8 cellular contexts compared by ENCODE assay signal in genomic region chr22:32880906-32881596, GRCh38.
A peak's percentile ranks its signal among the peaks of the same experiment; 100 is the strongest.
DNase-seq lines count a peak whose midpoint lies in the region; ATAC-seq and TF ChIP-seq lines count a peak whose summit lies in the region.

No MANE protein-coding gene starts in this region.

- peaks cover 0 to 11% (median 0%) of the 10 kb centered on the region in 4 donors for H3K27me3 ChIP-seq in esophagus squamous epithelium

- TF ChIP-seq POLR2A in erythroblast (IDR thresholded peaks at IDR 0.05; ENCODE audit: low read length) = peak; percentile 73
- TF ChIP-seq POLR2A in esophagus squamous epithelium (IDR thresholded peaks at IDR 0.05) = no peak

- ATAC-seq in omental fat pad (ENCODE audit: low FRiP score) (peak; percentile 66), HG02763 (IDR thresholded peaks at IDR 0.05; ENCODE audit: unreplicated experiment) (no peak), HG02642 (IDR thresholded peaks at IDR 0.05; ENCODE audit: poor library complexity, unreplicated experiment) (no peak)

- no peaks in the 10 kb centered on the region for H3K36me3 ChIP-seq in esophagus squamous epithelium

- H3K4me1 ChIP-seq in esophagus squamous epithelium = peaks cover 0 to 19% (median 0%) of the 10 kb centered on the region in 3 donors

- H3K27ac ChIP-seq in esophagus squamous epithelium = peak overlapping the region in 2 of 4 donors; percentile 40 to 49

- intact Hi-C loops in esophagus squamous epithelium (cut with DNase I) = no loop called here

- no peak for TF ChIP-seq CTCF in omental fat pad (IDR thresholded peaks at IDR 0.05)
- TF ChIP-seq CTCF in esophagus squamous epithelium (IDR thresholded peaks at IDR 0.05) = no peak

- DNase-seq in DMS 273 treated with DMSO at 0.1 percent for 48 hours (lab: John Stamatoyannopoulos, UW) (peak; percentile 60), NCI-H69 (lab: John Stamatoyannopoulos, UW) (peak; percentile 42), erythroblast (lab: John Stamatoyannopoulos, UW) (peak; percentile 96 to 99), omental fat pad (ENCODE audit: low spot score) (no peak), HK-2 (ENCODE audit: unreplicated experiment) (no peak), esophagus squamous epithelium (lab: John Stamatoyannopoulos, UW) (no peak)

- 12 to 36% methylated on average over 10 to 19 of the region's 20 CpGs for WGBS in esophagus squamous epithelium, 2 donors

- H3K4me3 ChIP-seq in esophagus squamous epithelium = no peak overlapping the region

- no peaks in the 10 kb centered on the region for H3K9me3 ChIP-seq in esophagus squamous epithelium

Comparison
In these comparisons a context has a peak if more than half of its experiments do, and no peak if none do; other contexts are left out.
1. DNase-seq: peak in DMS 273 treated with DMSO at 0.1 percent for 48 hours (single experiment), NCI-H69 (single experiment) and erythroblast (2 of 2); none in omental fat pad (single experiment), HK-2 (single experiment) and esophagus squamous epithelium (single experiment).